Comparison of ENCODE assay signal across 22 cellular contexts in genomic region chr20:59018817-59019216, GRCh38. TPM values are rescaled to one million over a fixed set of nuclear protein-coding genes. Genes with fewer than 3 reads are reported as not detected.
DNase-seq lines count a peak whose midpoint lies in the region; ATAC-seq lines count a peak whose summit lies in the region.
"Had no signal": no experiment of that assay in that cellular context is flagged by ENCODE, and none has a peak within 500 bp of the region (broad histone marks: within the 10 kb centered on the region; RNA-seq: fewer than 3 reads in every experiment).

No MANE protein-coding gene starts in this region.

- ATAC-seq in memory B cell (ENCODE audit: low read depth) (no peak), GM18502 (IDR thresholded peaks at IDR 0.05; ENCODE audit: poor library complexity, unreplicated experiment) (no peak)
- ATAC-seq: gastroesophageal sphincter had no signal

- H3K4me1 Mint-ChIP-seq in activated naive CD4-positive, alpha-beta T cell treated with anti-CD3 and anti-CD28 coated beads, Interleukin-2, amount 10 ng/mL, durations not matched to agents 7 days and 5 days: peaks cover 29% of the 10 kb centered on the region
- peaks cover 19% of the 10 kb centered on the region for H3K4me1 Mint-ChIP-seq in memory B cell

- no peak for DNase-seq in activated naive CD4-positive, alpha-beta T cell treated with anti-CD3 and anti-CD28 coated beads, Interleukin-2, amount 10 ng/mL, durations not matched to agents 7 days and 5 days
- no peak for DNase-seq in activated naive CD4-positive, alpha-beta T cell (lab: John Stamatoyannopoulos, UW)
- DNase-seq in memory B cell (ENCODE audit: low spot score in 2 of 2) (no peak), ureter (ENCODE audit: low spot score) (peak; percentile 25), NCI-H2171 (lab: John Stamatoyannopoulos, UW) (no peak)
- DNase-seq: activated CD4-positive, alpha-beta T cell treated with anti-CD3 and anti-CD28 coated beads for 1 hour; effector CD8-positive, alpha-beta T cell; EL; HCEC 1CT; MM.1S; NCI-H1436 treated with DMSO at 0.1 percent for 48 hours; NCI-H69; occipital lobe; stimulated activated CD4-positive, alpha-beta T cell treated with anti-CD3 and anti-CD28 coated beads, Interleukin-12 subunit alpha, Interleukin-12 subunit beta, amount 100 ng/mL, for 4 hours; substantia nigra; SW 1271 had no signal

- peak overlapping the region; percentile 45 for H3K27ac Mint-ChIP-seq in activated naive CD4-positive, alpha-beta T cell treated with anti-CD3 and anti-CD28 coated beads, Interleukin-2, amount 10 ng/mL, durations not matched to agents 7 days and 5 days
- peak overlapping the region; percentile 65 for H3K27ac Mint-ChIP-seq in memory B cell
- H3K27ac Mint-ChIP-seq: activated naive CD4-positive, alpha-beta T cell treated with anti-CD3 and anti-CD28 coated beads, Interleukin-2, amount 50 U/mL, for 24 hours had no signal

- CTCF ChIA-PET in activated naive CD4-positive, alpha-beta T cell treated with anti-CD3 and anti-CD28 coated beads, Interleukin-2, amount 10 ng/mL, durations not matched to agents 7 days and 5 days (lab: Charles Lee): no interaction called here

- H3K36me3 Mint-ChIP-seq in activated naive CD4-positive, alpha-beta T cell treated with anti-CD3 and anti-CD28 coated beads, Interleukin-2, amount 10 ng/mL, durations not matched to agents 7 days and 5 days: peaks cover 19% of the 10 kb centered on the region
- H3K36me3 Mint-ChIP-seq in memory B cell: peaks cover 12% of the 10 kb centered on the region

- H3K4me3 Mint-ChIP-seq in activated naive CD4-positive, alpha-beta T cell treated with anti-CD3 and anti-CD28 coated beads, Interleukin-2, amount 10 ng/mL, durations not matched to agents 7 days and 5 days: no peak overlapping the region
- H3K4me3 Mint-ChIP-seq in memory B cell: no peak overlapping the region
- H3K4me3 Mint-ChIP-seq: activated naive CD4-positive, alpha-beta T cell treated with anti-CD3 and anti-CD28 coated beads, Interleukin-2, amount 50 U/mL, for 24 hours; CD14-positive monocyte had no signal

- H3K27me3 Mint-ChIP-seq in activated naive CD4-positive, alpha-beta T cell treated with anti-CD3 and anti-CD28 coated beads, Interleukin-2, amount 10 ng/mL, durations not matched to agents 7 days and 5 days: no peaks in the 10 kb centered on the region
- no peaks in the 10 kb centered on the region for H3K27me3 Mint-ChIP-seq in memory B cell
- H3K27me3 Mint-ChIP-seq: activated naive CD4-positive, alpha-beta T cell treated with anti-CD3 and anti-CD28 coated beads, Interleukin-2, amount 50 U/mL, for 24 hours had no signal

- H3K9me3 Mint-ChIP-seq in activated naive CD4-positive, alpha-beta T cell treated with anti-CD3 and anti-CD28 coated beads, Interleukin-2, amount 10 ng/mL, durations not matched to agents 7 days and 5 days: no peaks in the 10 kb centered on the region
- no peaks in the 10 kb centered on the region for H3K9me3 Mint-ChIP-seq in memory B cell
- H3K9me3 Mint-ChIP-seq: activated naive CD4-positive, alpha-beta T cell treated with anti-CD3 and anti-CD28 coated beads, Interleukin-2, amount 50 U/mL, for 24 hours; CD14-positive monocyte had no signal

RNA-seq across cellular contexts. Expression of gene TUBB1, which starts 0.4 kb away (rescaled TPM):
- total RNA-seq in ureter: not detected
- total RNA-seq: kidney epithelial cell, lung microvascular endothelial cell had no signal

RNA-seq across cellular contexts. Expression of gene CTSZ, which starts 11.8 kb away (rescaled TPM):
- total RNA-seq in ureter: 116 TPM

RNA-seq across cellular contexts. Expression of gene ATP5F1E, which starts 13.3 kb away (rescaled TPM):
- total RNA-seq in ureter: 77.7 TPM

RNA-seq across cellular contexts. Expression of gene PRELID3B, which starts 23.8 kb away (rescaled TPM):
- total RNA-seq in ureter: 62.1 TPM

RNA-seq across cellular contexts. Expression of gene NELFCD, which starts 37.8 kb away (rescaled TPM):
- total RNA-seq in ureter: 70.6 TPM
